Comparison of ENCODE assay signal across 9 cellular contexts in genomic region chr18:37299471-37300304, GRCh38.
DNase-seq lines count a peak whose midpoint lies in the region; ATAC-seq and TF ChIP-seq lines count a peak whose summit lies in the region.
"Had no signal": no experiment of that assay in that cellular context is flagged by ENCODE, and none has a peak within 500 bp of the region (broad histone marks: within the 10 kb centered on the region; RNA-seq: fewer than 3 reads in every experiment).

No MANE protein-coding gene starts in this region.

- H3K36me3 ChIP-seq in ascending aorta (no peaks in the 10 kb centered on the region), skeletal muscle satellite cell (ENCODE audit: insufficient read depth, low read length) (no peaks in the 10 kb centered on the region)

- H3K9ac ChIP-seq in skeletal muscle satellite cell (ENCODE audit: low read depth, low read length) = no peak overlapping the region

- H3K4me1 Mint-ChIP-seq in activated naive CD4-positive, alpha-beta T cell treated with anti-CD3 and anti-CD28 coated beads, Interleukin-2, amount 10 ng/mL, durations not matched to agents 7 days and 5 days = no peaks in the 10 kb centered on the region
- H3K4me1 Mint-ChIP-seq: memory B cell had no signal

- H3K27me3 ChIP-seq in ascending aorta = no peaks in the 10 kb centered on the region
- H3K27me3 ChIP-seq in skeletal muscle satellite cell (ENCODE audit: control insufficient read depth, insufficient read depth, low read length) = peaks cover 39% of the 10 kb centered on the region

- H3K27ac ChIP-seq in ascending aorta = peak overlapping the region in 1 of 2 donors; percentile 32

- no peak overlapping the region for H3K27ac Mint-ChIP-seq in activated naive CD4-positive, alpha-beta T cell treated with anti-CD3 and anti-CD28 coated beads, Interleukin-2, amount 10 ng/mL, durations not matched to agents 7 days and 5 days
- H3K27ac Mint-ChIP-seq: memory B cell had no signal

- DNase-seq in DMS79 treated with DMSO at 0.1 percent for 48 hours (lab: John Stamatoyannopoulos, UW) (peak; percentile 98), NCI-H2107 (lab: John Stamatoyannopoulos, UW) (peak; percentile 97), ascending aorta (ENCODE audit: low spot score in 2 of 2) (peak; percentile 61 to 87), hippocampal formation (lab: John Stamatoyannopoulos, UW) (peak; percentile 20 to 54)
- DNase-seq in stimulated activated CD8-positive, alpha-beta memory T cell treated with anti-CD3 and anti-CD28 coated beads, Interleukin-4, amount 100 ng/mL, for 48 hours = no peak
- DNase-seq in activated naive CD4-positive, alpha-beta T cell treated with anti-CD3 and anti-CD28 coated beads, Interleukin-2, amount 10 ng/mL, durations not matched to agents 7 days and 5 days = no peak

- no peaks in the 10 kb centered on the region for H3K27me3 Mint-ChIP-seq in activated naive CD4-positive, alpha-beta T cell treated with anti-CD3 and anti-CD28 coated beads, Interleukin-2, amount 10 ng/mL, durations not matched to agents 7 days and 5 days

- H3K9me3 ChIP-seq in ascending aorta (no peaks in the 10 kb centered on the region), skeletal muscle satellite cell (replicated peaks; ENCODE audit: low read length) (no peaks in the 10 kb centered on the region)

- H3K4me3 ChIP-seq in ascending aorta = no peak overlapping the region
- no peak overlapping the region for H3K4me3 ChIP-seq in skeletal muscle satellite cell (ENCODE audit: low read length)

- peak overlapping the region; percentile 37 for H3K4me2 ChIP-seq in skeletal muscle satellite cell (ENCODE audit: low read length)

- intact Hi-C loops in ascending aorta (cut with DNase I) = no loop called here

- CTCF ChIA-PET in activated naive CD4-positive, alpha-beta T cell treated with anti-CD3 and anti-CD28 coated beads, Interleukin-2, amount 10 ng/mL, durations not matched to agents 7 days and 5 days (lab: Charles Lee) = no interaction called here

- H3K9me3 Mint-ChIP-seq in activated naive CD4-positive, alpha-beta T cell treated with anti-CD3 and anti-CD28 coated beads, Interleukin-2, amount 10 ng/mL, durations not matched to agents 7 days and 5 days = no peaks in the 10 kb centered on the region
- H3K9me3 Mint-ChIP-seq: memory B cell had no signal

- peak; percentile 47 for ATAC-seq in HG03025 (IDR thresholded peaks at IDR 0.05; ENCODE audit: low FRiP score, unreplicated experiment)

- H3K36me3 Mint-ChIP-seq in activated naive CD4-positive, alpha-beta T cell treated with anti-CD3 and anti-CD28 coated beads, Interleukin-2, amount 10 ng/mL, durations not matched to agents 7 days and 5 days = no peaks in the 10 kb centered on the region
- H3K36me3 Mint-ChIP-seq: memory B cell had no signal

- H3K4me1 ChIP-seq in ascending aorta = peaks cover 4 to 8% of the 10 kb centered on the region in 2 donors
- H3K4me1 ChIP-seq in skeletal muscle satellite cell (ENCODE audit: control insufficient read depth, insufficient read depth, low read length) = peaks cover 9% of the 10 kb centered on the region

- no peak for TF ChIP-seq CTCF in ascending aorta (IDR thresholded peaks at IDR 0.05)

- H3K4me3 Mint-ChIP-seq in activated naive CD4-positive, alpha-beta T cell treated with anti-CD3 and anti-CD28 coated beads, Interleukin-2, amount 10 ng/mL, durations not matched to agents 7 days and 5 days = no peak overlapping the region
- H3K4me3 Mint-ChIP-seq: memory B cell had no signal

Comparison
In these comparisons a context has a peak if more than half of its experiments do, and no peak if none do; other contexts are left out.
1. DNase-seq: peak in DMS79 treated with DMSO at 0.1 percent for 48 hours (single experiment), NCI-H2107 (single experiment), ascending aorta (2 of 2) and hippocampal formation (2 of 2); none in stimulated activated CD8-positive, alpha-beta memory T cell treated with anti-CD3 and anti-CD28 coated beads, Interleukin-4, amount 100 ng/mL, for 48 hours (single experiment) and activated naive CD4-positive, alpha-beta T cell treated with anti-CD3 and anti-CD28 coated beads, Interleukin-2, amount 10 ng/mL, durations not matched to agents 7 days and 5 days (single experiment).